ENCODE assay signal across 8 cellular contexts in genomic region chr11:67409261-67409666, GRCh38. TPM values are rescaled to one million over a fixed set of nuclear protein-coding genes. Genes with fewer than 3 reads are reported as not detected.
A peak's percentile ranks its signal among the peaks of the same experiment; 100 is the strongest.
DNase-seq lines count a peak whose midpoint lies in the region; ATAC-seq and TF ChIP-seq lines count a peak whose summit lies in the region.

No MANE protein-coding gene starts in this region.

- peak overlapping the region; percentile 98 for H3K27ac Mint-ChIP-seq in activated CD8-positive, alpha-beta T cell treated with anti-CD3 and anti-CD28 coated beads, Interleukin-2, amount 10 ng/mL, durations not matched to agents 7 days and 5 days

- DNase-seq in GM10248 (ENCODE audit: extremely low spot score) = peak; percentile 75
- peak; percentile 93 for DNase-seq in activated CD8-positive, alpha-beta T cell treated with anti-CD3 and anti-CD28 coated beads, Interleukin-2, amount 10 ng/mL, durations not matched to agents 7 days and 5 days
- DNase-seq in OCI-M2 (lab: John Stamatoyannopoulos, UW; ENCODE audit: unreplicated experiment) = no peak

- H3K36me3 Mint-ChIP-seq in activated CD8-positive, alpha-beta T cell treated with anti-CD3 and anti-CD28 coated beads, Interleukin-2, amount 10 ng/mL, durations not matched to agents 7 days and 5 days (ENCODE audit: low read depth) = peaks cover 64% of the 10 kb centered on the region

- peaks cover 7 to 26% of the 10 kb centered on the region in 2 donors for H3K4me1 ChIP-seq in mucosa of rectum (ENCODE audit: control insufficient read depth in 2 of 2, insufficient read depth in 2 of 2, low read length in 2 of 2)

- peak overlapping the region; percentile 92 for H3K4me3 Mint-ChIP-seq in activated CD8-positive, alpha-beta T cell treated with anti-CD3 and anti-CD28 coated beads, Interleukin-2, amount 10 ng/mL, durations not matched to agents 7 days and 5 days

- POLR2A ChIA-PET in GM10248 (lab: Yijun Ruan, JAX) = no interaction called here
- POLR2A ChIA-PET in activated CD8-positive, alpha-beta T cell treated with anti-CD3 and anti-CD28 coated beads, Interleukin-2, amount 10 ng/mL, durations not matched to agents 7 days and 5 days (lab: Charles Lee) = interaction anchor here (0.7 to 3.5 kb wide), 13 partner anchors 10 to 169 kb away, joined by 3 to 61 read pairs (median 5); partner anchors contain the start of genes PTPRCAP, RAD9A and TMEM134

- CTCF ChIA-PET in GM10248 (lab: Yijun Ruan, JAX) = interaction anchor here (1.4 to 3.4 kb wide), 2 partner anchors 11 to 59 kb away, joined by 3 to 21 read pairs; partner anchors contain the start of gene TMEM134
- CTCF ChIA-PET in activated CD8-positive, alpha-beta T cell treated with anti-CD3 and anti-CD28 coated beads, Interleukin-2, amount 10 ng/mL, durations not matched to agents 7 days and 5 days (lab: Charles Lee) = interaction anchor here (0.9 to 3.4 kb wide), 8 partner anchors 10 to 142 kb away, joined by 3 to 35 read pairs (median 4); partner anchors contain the start of genes PITPNM1 and POLD4

- H3K27ac ChIP-seq in mucosa of rectum (ENCODE audit: low read depth in 2 of 2, low read length in 2 of 2) = peak overlapping the region; percentile 57 to 85

- H3K9ac ChIP-seq in mucosa of rectum (ENCODE audit: low read depth in 1 of 2, low read length in 2 of 2) = peak overlapping the region in 1 of 2 donors; percentile 42

- peaks cover 2 to 18% of the 10 kb centered on the region in 2 donors for H3K27me3 ChIP-seq in mucosa of rectum (ENCODE audit: control insufficient read depth in 2 of 2, insufficient read depth in 2 of 2, low read length in 2 of 2)

- peaks cover 2% of the 10 kb centered on the region for H3K27me3 Mint-ChIP-seq in activated CD8-positive, alpha-beta T cell treated with anti-CD3 and anti-CD28 coated beads, Interleukin-2, amount 10 ng/mL, durations not matched to agents 7 days and 5 days (ENCODE audit: low read depth)

- H3K4me1 Mint-ChIP-seq in activated CD8-positive, alpha-beta T cell treated with anti-CD3 and anti-CD28 coated beads, Interleukin-2, amount 10 ng/mL, durations not matched to agents 7 days and 5 days (ENCODE audit: low read depth) = peaks cover 80% of the 10 kb centered on the region

- ATAC-seq in HG02852 (IDR thresholded peaks at IDR 0.05; ENCODE audit: unreplicated experiment) = peak; percentile 53
- ATAC-seq in activated CD8-positive, alpha-beta T cell treated with anti-CD3 and anti-CD28 coated beads, Interleukin-2, amount 10 ng/mL, durations not matched to agents 7 days and 5 days = peak; percentile 72
- ATAC-seq in HG03342 (IDR thresholded peaks at IDR 0.05; ENCODE audit: unreplicated experiment) = no peak
- ATAC-seq in GM19467 (IDR thresholded peaks at IDR 0.05; ENCODE audit: unreplicated experiment) = no peak
- no peak for ATAC-seq in HG02938 (IDR thresholded peaks at IDR 0.05; ENCODE audit: unreplicated experiment)

- no peaks in the 10 kb centered on the region for H3K9me3 ChIP-seq in mucosa of rectum (ENCODE audit: control insufficient read depth in 2 of 2, low read length in 2 of 2)

- H3K9me3 Mint-ChIP-seq in activated CD8-positive, alpha-beta T cell treated with anti-CD3 and anti-CD28 coated beads, Interleukin-2, amount 10 ng/mL, durations not matched to agents 7 days and 5 days (ENCODE audit: insufficient read depth) = no peaks in the 10 kb centered on the region

- no peak for TF ChIP-seq CTCF in GM10248 (IDR thresholded peaks at IDR 0.05; ENCODE audit: control extremely low read depth, extremely low read depth, low read depth, missing control alignments)

- no peaks in the 10 kb centered on the region for H3K36me3 ChIP-seq in mucosa of rectum (ENCODE audit: control insufficient read depth in 2 of 2, insufficient read depth in 2 of 2, low read length in 2 of 2)

- peak overlapping the region; percentile 17 to 44 for H3K4me3 ChIP-seq in mucosa of rectum (ENCODE audit: low read length in 2 of 2)

RNA-seq across cellular contexts. Expression of gene TBC1D10C, which starts 5.4 kb away (rescaled TPM):
- 100 to 1,000 TPM; 345 to 352 TPM for total RNA-seq in activated CD8-positive, alpha-beta T cell treated with anti-CD3 and anti-CD28 coated beads, Interleukin-2, amount 10 ng/mL, durations not matched to agents 7 days and 5 days

RNA-seq across cellular contexts. Expression of gene CARNS1, which starts 6.2 kb away (rescaled TPM):
- total RNA-seq in activated CD8-positive, alpha-beta T cell treated with anti-CD3 and anti-CD28 coated beads, Interleukin-2, amount 10 ng/mL, durations not matched to agents 7 days and 5 days = 1 to 10 TPM; 4.8 to 4.9 TPM

RNA-seq across cellular contexts. Expression of gene PPP1CA, which starts 7.6 kb away (rescaled TPM):
- 100 to 1,000 TPM; 429 to 434 TPM for total RNA-seq in activated CD8-positive, alpha-beta T cell treated with anti-CD3 and anti-CD28 coated beads, Interleukin-2, amount 10 ng/mL, durations not matched to agents 7 days and 5 days

RNA-seq across cellular contexts. Expression of gene RAD9A, which starts 17.5 kb away (rescaled TPM):
- total RNA-seq in activated CD8-positive, alpha-beta T cell treated with anti-CD3 and anti-CD28 coated beads, Interleukin-2, amount 10 ng/mL, durations not matched to agents 7 days and 5 days = 10 to 100 TPM; 59.5 to 60.4 TPM

RNA-seq across cellular contexts. Expression of gene RPS6KB2, which starts 19.0 kb away (rescaled TPM):
- 10 to 100 TPM; 64.0 to 66.9 TPM for total RNA-seq in activated CD8-positive, alpha-beta T cell treated with anti-CD3 and anti-CD28 coated beads, Interleukin-2, amount 10 ng/mL, durations not matched to agents 7 days and 5 days

Comparison
In these comparisons a context has a peak if more than half of its experiments do, and no peak if none do; other contexts are left out.
1. ATAC-seq: peak in HG02852 (single experiment) and activated CD8-positive, alpha-beta T cell treated with anti-CD3 and anti-CD28 coated beads, Interleukin-2, amount 10 ng/mL, durations not matched to agents 7 days and 5 days (single experiment); none in HG03342 (single experiment), GM19467 (single experiment) and HG02938 (single experiment).